ENCODE assay signal across 10 cellular contexts in the genomic region with DNA sequence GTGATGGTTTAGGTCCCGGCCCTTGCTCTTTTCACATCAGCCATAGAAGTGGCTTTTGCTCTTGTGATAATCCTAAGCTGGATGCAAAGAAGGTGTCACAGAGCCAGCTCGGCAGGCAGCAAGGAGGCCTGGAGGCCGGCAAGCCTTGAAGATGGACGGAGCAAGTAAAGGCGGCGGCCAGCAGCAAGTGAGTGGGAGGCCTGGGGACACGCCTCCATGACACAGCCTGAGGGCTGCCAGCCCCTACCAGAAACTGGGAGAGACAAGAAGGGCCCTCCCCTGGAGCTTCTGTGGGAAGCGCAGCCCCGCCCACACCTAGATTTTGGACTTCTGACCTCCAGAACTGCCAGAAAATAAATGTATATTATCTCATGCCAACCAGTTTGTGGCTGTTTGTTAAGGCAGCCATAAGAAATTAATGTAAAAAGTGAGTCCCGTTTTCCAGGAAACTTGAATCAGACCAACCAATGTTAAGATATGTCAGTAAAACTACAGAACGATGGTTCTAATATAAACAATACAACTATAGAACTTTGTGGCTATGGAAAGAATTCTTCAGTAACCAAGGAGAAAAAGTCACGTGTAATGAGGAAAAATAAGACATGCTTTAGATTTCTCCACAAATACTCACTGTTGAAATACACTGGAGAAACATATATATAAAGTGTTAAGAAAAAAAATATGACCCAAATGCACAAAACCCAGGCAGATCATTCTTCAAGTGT. TPM values are rescaled to one million over a fixed set of nuclear protein-coding genes. Genes with fewer than 3 reads are reported as not detected.
DNase-seq lines count a peak whose midpoint lies in the region; FAIRE-seq and TF ChIP-seq lines count a peak whose summit lies in the region.
"Had no signal": no experiment of that assay in that cellular context is flagged by ENCODE, and none has a peak within 500 bp of the region (broad histone marks: within the 10 kb centered on the region; RNA-seq: fewer than 3 reads in every experiment).

No MANE protein-coding gene starts in this region.

- H3K9me3 Mint-ChIP-seq in mesothelial cell of epicardium, result no peaks in the 10 kb centered on the region
- peaks cover 4% of the 10 kb centered on the region for H3K9me3 Mint-ChIP-seq in type B pancreatic cell

- peak; percentile 63 for DNase-seq in SW480 (ENCODE audit: low spot score)
- DNase-seq in fibroblast of lung (ENCODE audit: low read depth in 2 of 2), result peak; percentile 51 to 87
- no peak for DNase-seq in mesothelial cell of epicardium (ENCODE audit: low spot score in 2 of 2, unreplicated experiment in 2 of 2)
- DNase-seq in type B pancreatic cell (ENCODE audit: extremely low spot score, unreplicated experiment), result no peak
- DNase-seq in adrenal gland, result no peak
- no peak for DNase-seq in GM12891 (ENCODE audit: insufficient read length, low spot score)
- DNase-seq in NCI-H526 treated with DMSO at 0.1 percent for 48 hours (lab: John Stamatoyannopoulos, UW), result no peak
- DNase-seq: foreskin fibroblast had no signal

- H3K27ac ChIP-seq in fibroblast of lung (ENCODE audit: insufficient read depth, low read length) (peak overlapping the region; percentile 31), adrenal gland (no peak overlapping the region)

- H3K4me3 Mint-ChIP-seq in mesothelial cell of epicardium (no peak overlapping the region), type B pancreatic cell (peak overlapping the region; percentile 65)

- no peaks in the 10 kb centered on the region for H3K9me3 ChIP-seq in fibroblast of lung (ENCODE audit: control insufficient read depth, insufficient read depth, low read depth, low read length)
- no peaks in the 10 kb centered on the region for H3K9me3 ChIP-seq in adrenal gland (replicated peaks in 1 of 3)

- no peaks in the 10 kb centered on the region for H3K27me3 Mint-ChIP-seq in mesothelial cell of epicardium (ENCODE audit: low read depth)
- no peaks in the 10 kb centered on the region for H3K27me3 Mint-ChIP-seq in type B pancreatic cell

- H3K4me3 ChIP-seq in fibroblast of lung (replicated peaks in 1 of 4; ENCODE audit: control extremely low read depth in 1 of 4, insufficient read depth in 1 of 4, low read depth in 3 of 4, low read length in 4 of 4), result no peak overlapping the region
- no peak overlapping the region for H3K4me3 ChIP-seq in adrenal gland

- no peaks in the 10 kb centered on the region for H4K20me1 ChIP-seq in fibroblast of lung (ENCODE audit: control insufficient read depth, extremely low read depth, insufficient read depth, low read length)

- no peak for FAIRE-seq in GM12891 (lab: Jason Lieb, UNC)
- FAIRE-seq: bronchial epithelial cell, H54 had no signal

- no peaks in the 10 kb centered on the region for H3K36me3 Mint-ChIP-seq in mesothelial cell of epicardium
- H3K36me3 Mint-ChIP-seq in type B pancreatic cell, result peaks cover 4% of the 10 kb centered on the region

- H3K79me2 ChIP-seq in fibroblast of lung (ENCODE audit: control insufficient read depth, insufficient read depth, low read length), result no peaks in the 10 kb centered on the region

- TF ChIP-seq CTCF in fibroblast of lung (conservative IDR thresholded peaks at IDR 0.05 in 1 of 2, IDR thresholded peaks at IDR 0.05 in 1 of 2; ENCODE audit: low read depth in 1 of 2, low read length in 2 of 2), result no peak
- TF ChIP-seq CTCF in mesothelial cell of epicardium (IDR thresholded peaks at IDR 0.05; ENCODE audit: unreplicated experiment), result no peak
- no peak for TF ChIP-seq CTCF in type B pancreatic cell (conservative IDR thresholded peaks at IDR 0.05)
- no peak for TF ChIP-seq CTCF in adrenal gland (IDR thresholded peaks at IDR 0.05)

- WGBS in adrenal gland, 4 donors, result 86 to 93% (median 90%) methylated on average over 11 to 12 of the region's 12 CpGs

- H3K9ac ChIP-seq in fibroblast of lung (ENCODE audit: insufficient read depth, low read length), result no peak overlapping the region

- H3K27me3 ChIP-seq in fibroblast of lung (ENCODE audit: control insufficient read depth, insufficient read depth, low read length) (no peaks in the 10 kb centered on the region), adrenal gland (no peaks in the 10 kb centered on the region)

- TF ChIP-seq POLR2A in adrenal gland (IDR thresholded peaks at IDR 0.05), result no peak
- no peak for TF ChIP-seq POLR2A in GM12891 (IDR thresholded peaks at IDR 0.05; ENCODE audit: low read depth, low read length)

- H3K27ac Mint-ChIP-seq in mesothelial cell of epicardium, result peak overlapping the region; percentile 86
- peak overlapping the region; percentile 83 for H3K27ac Mint-ChIP-seq in type B pancreatic cell

- no peaks in the 10 kb centered on the region for H3K36me3 ChIP-seq in fibroblast of lung (ENCODE audit: control insufficient read depth, insufficient read depth, low read length)
- no peaks in the 10 kb centered on the region for H3K36me3 ChIP-seq in adrenal gland (replicated peaks in 1 of 2)

- no peak overlapping the region for H2AFZ ChIP-seq in fibroblast of lung (ENCODE audit: low read length)

- peak overlapping the region; percentile 66 for H3K4me2 ChIP-seq in fibroblast of lung (ENCODE audit: extremely low read depth, insufficient read depth, low read length)

- H3K4me1 ChIP-seq in fibroblast of lung (ENCODE audit: control insufficient read depth, extremely low read depth, insufficient read depth, low read length), result no peaks in the 10 kb centered on the region
- H3K4me1 ChIP-seq in adrenal gland (replicated peaks in 1 of 2), result no peaks in the 10 kb centered on the region

- intact Hi-C loops in adrenal gland (cut with DNase I), result no loop called here

- H3K4me1 Mint-ChIP-seq in mesothelial cell of epicardium, result peaks cover 41% of the 10 kb centered on the region
- H3K4me1 Mint-ChIP-seq in type B pancreatic cell (ENCODE audit: unreplicated experiment), result peaks cover 35% of the 10 kb centered on the region

TF ChIP-seq in GM12891, 5 proteins besides CTCF, POLR2A, EP300 and RAD21:
- no peak for TF ChIP-seq TAF1 (IDR thresholded peaks at IDR 0.05; ENCODE audit: low read depth, low read length)
- no peak for TF ChIP-seq SPI1 (IDR thresholded peaks at IDR 0.05; ENCODE audit: low read depth, low read length)
- no peak for TF ChIP-seq POU2F2 (IDR thresholded peaks at IDR 0.05; ENCODE audit: low read depth, low read length)
- TF ChIP-seq PAX5 (IDR thresholded peaks at IDR 0.05; ENCODE audit: insufficient read depth, low read length, severe bottlenecking), result no peak
- TF ChIP-seq POLR2AphosphoS5 (IDR thresholded peaks at IDR 0.05; ENCODE audit: low read depth, low read length), result no peak

RNA-seq across cellular contexts. Expression of a gene that starts 49.9 kb away (rescaled TPM):
- total RNA-seq in fibroblast of lung (31.5 and 33.4 TPM in 2 replicates), mesothelial cell of epicardium (29.8 to 31.3 TPM (median 30.6 TPM) in 3 replicates), type B pancreatic cell (ENCODE audit: low replicate concordance) (29.8 and 44.3 TPM in 2 replicates), adrenal gland (10 to 100 TPM; 11.9 to 24.4 (median 16.5) TPM)
- polyA plus RNA-seq in fibroblast of lung (19.5 and 85.3 TPM in 2 replicates), adrenal gland (10 to 100 TPM in 1 of 3 donors, 1 to 10 TPM in 2; 3.9 to 15.9 (median 6.6) TPM)
- polyA plus RNA-seq in fibroblast of lung (2012), result 14.7 and 53.6 TPM in 2 replicates
- polyA minus RNA-seq in fibroblast of lung (ENCODE audit: low replicate concordance), result 10.7 and 60.1 TPM in 2 replicates
- 0.59 TPM for polyA plus RNA-seq in GM12891 (2012; ENCODE audit: low read depth, missing spikeins)

Comparison
In these comparisons a context has a peak if more than half of its experiments do, and no peak if none do; other contexts are left out.
1. DNase-seq: peak in SW480 (single experiment) and fibroblast of lung (2 of 2); none in mesothelial cell of epicardium (0 of 2), type B pancreatic cell (single experiment), adrenal gland (0 of 7), GM12891 (single experiment) and NCI-H526 treated with DMSO at 0.1 percent for 48 hours (single experiment).